1 cellular context compared by ENCODE assay signal in the genomic region with DNA sequence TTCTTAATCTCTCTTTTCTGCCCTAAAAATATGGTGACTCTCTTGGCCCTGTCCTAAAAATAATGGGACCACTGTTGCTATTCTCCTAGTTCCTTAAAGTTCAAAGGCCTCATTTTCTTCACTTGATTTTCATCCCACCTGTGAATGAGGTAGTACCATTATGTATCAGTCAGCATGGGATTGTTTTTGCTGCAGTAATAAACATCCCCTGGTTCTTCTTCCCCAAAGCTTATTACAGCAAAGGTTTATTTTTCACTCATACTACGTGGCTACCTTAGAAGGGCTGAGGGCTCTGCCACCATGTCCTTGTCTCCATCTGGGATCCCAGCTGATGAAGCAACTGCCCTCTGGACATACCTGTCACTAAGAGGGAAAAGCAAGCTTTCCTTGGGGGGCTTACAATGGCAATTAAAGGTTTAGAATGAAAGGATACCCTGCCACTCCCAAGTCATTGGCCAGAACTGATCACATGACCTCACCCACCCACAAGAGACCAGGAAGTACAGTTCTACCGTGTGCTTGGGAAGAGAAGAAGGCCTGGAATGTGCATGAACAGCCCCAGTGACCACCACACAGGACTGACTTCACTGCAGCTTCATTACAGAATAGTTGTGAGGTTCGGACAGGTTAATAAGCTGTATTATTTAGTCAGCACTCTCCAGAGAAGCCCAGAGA.
TF ChIP-seq lines count a peak whose summit lies in the region.

No MANE protein-coding gene starts in this region.

TF ChIP-seq in HepG2, 621 proteins besides CTCF, POLR2A, EP300 and RAD21:
- no peak for TF ChIP-seq CREB1 (IDR thresholded peaks at IDR 0.05)
- no peak for TF ChIP-seq CREB1 (CRISPR knock-in tag; IDR thresholded peaks at IDR 0.05)
- TF ChIP-seq, protein P1, sequence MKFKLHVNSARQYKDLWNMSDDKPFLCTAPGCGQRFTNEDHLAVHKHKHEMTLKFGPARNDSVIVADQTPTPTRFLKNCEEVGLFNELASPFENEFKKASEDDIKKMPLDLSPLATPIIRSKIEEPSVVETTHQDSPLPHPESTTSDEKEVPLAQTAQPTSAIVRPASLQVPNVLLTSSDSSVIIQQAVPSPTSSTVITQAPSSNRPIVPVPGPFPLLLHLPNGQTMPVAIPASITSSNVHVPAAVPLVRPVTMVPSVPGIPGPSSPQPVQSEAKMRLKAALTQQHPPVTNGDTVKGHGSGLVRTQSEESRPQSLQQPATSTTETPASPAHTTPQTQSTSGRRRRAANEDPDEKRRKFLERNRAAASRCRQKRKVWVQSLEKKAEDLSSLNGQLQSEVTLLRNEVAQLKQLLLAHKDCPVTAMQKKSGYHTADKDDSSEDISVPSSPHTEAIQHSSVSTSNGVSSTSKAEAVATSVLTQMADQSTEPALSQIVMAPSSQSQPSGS (CRISPR knock-in tag; IDR thresholded peaks at IDR 0.05): no peak
- peak; percentile 61 for TF ChIP-seq NFYC (CRISPR knock-in tag; IDR thresholded peaks at IDR 0.05)
- TF ChIP-seq RBFOX2 (IDR thresholded peaks at IDR 0.05; ENCODE audit: low read depth, low read length): peak; percentile 11; the same call in 1 of the 2 replicates
- TF ChIP-seq ZNF737 (CRISPR knock-in tag; IDR thresholded peaks at IDR 0.05; ENCODE audit: borderline replicate concordance): no peak
- TF ChIP-seq, protein P2, sequence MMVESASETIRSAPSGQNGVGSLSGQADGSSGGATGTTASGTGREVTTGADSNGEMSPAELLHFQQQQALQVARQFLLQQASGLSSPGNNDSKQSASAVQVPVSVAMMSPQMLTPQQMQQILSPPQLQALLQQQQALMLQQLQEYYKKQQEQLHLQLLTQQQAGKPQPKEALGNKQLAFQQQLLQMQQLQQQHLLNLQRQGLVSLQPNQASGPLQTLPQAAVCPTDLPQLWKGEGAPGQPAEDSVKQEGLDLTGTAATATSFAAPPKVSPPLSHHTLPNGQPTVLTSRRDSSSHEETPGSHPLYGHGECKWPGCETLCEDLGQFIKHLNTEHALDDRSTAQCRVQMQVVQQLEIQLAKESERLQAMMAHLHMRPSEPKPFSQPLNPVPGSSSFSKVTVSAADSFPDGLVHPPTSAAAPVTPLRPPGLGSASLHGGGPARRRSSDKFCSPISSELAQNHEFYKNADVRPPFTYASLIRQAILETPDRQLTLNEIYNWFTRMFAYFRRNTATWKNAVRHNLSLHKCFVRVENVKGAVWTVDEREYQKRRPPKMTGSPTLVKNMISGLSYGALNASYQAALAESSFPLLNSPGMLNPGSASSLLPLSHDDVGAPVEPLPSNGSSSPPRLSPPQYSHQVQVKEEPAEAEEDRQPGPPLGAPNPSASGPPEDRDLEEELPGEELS (CRISPR knock-in tag; IDR thresholded peaks at IDR 0.05): no peak
- peak; percentile 98 for TF ChIP-seq ZNF12 (CRISPR knock-in tag; IDR thresholded peaks at IDR 0.05)
- TF ChIP-seq NFYB (CRISPR knock-in tag; IDR thresholded peaks at IDR 0.05): peak; percentile 81
- TF ChIP-seq, protein P3, sequence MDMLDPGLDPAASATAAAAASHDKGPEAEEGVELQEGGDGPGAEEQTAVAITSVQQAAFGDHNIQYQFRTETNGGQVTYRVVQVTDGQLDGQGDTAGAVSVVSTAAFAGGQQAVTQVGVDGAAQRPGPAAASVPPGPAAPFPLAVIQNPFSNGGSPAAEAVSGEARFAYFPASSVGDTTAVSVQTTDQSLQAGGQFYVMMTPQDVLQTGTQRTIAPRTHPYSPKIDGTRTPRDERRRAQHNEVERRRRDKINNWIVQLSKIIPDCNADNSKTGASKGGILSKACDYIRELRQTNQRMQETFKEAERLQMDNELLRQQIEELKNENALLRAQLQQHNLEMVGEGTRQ (IDR thresholded peaks at IDR 0.05; ENCODE audit: low read depth, low read length): 0 out of 2 replicates have a peak, but pooled peaks have one; percentile 14
- TF ChIP-seq, protein P3 (CRISPR knock-in tag; IDR thresholded peaks at IDR 0.05; ENCODE audit: borderline replicate concordance): no peak; the same call in 1 of the 2 replicates
- peak; percentile 94 for TF ChIP-seq RBAK (CRISPR knock-in tag; IDR thresholded peaks at IDR 0.05)
- no peak for TF ChIP-seq ZNF292 (CRISPR knock-in tag; IDR thresholded peaks at IDR 0.05; ENCODE audit: borderline replicate concordance, low read depth)
- peak; percentile 19; the same call in 1 of the 2 replicates for TF ChIP-seq POLR2AphosphoS2 (IDR thresholded peaks at IDR 0.05; ENCODE audit: low read depth, low read length)
